Comparison of ENCODE assay signal across 10 cellular contexts in genomic region chr10:123613346-123613850, GRCh38. TPM values are rescaled to one million over a fixed set of nuclear protein-coding genes. Genes with fewer than 3 reads are reported as not detected.
"Had no signal": no experiment of that assay in that cellular context is flagged by ENCODE, and none has a peak within 500 bp of the region (broad histone marks: within the 10 kb centered on the region; RNA-seq: fewer than 3 reads in every experiment).

No MANE protein-coding gene starts in this region.

- ATAC-seq: GM23338, HCT116, HepG2 had no signal

- H2AFZ ChIP-seq: GM23338 had no signal

- H3K4me3 ChIP-seq: GM23338, HAP-1 had no signal

- H3K27ac Mint-ChIP-seq: GM23338, HFFc6, IgD-negative memory B cell had no signal

- DNase-seq: H7, HFFc6 had no signal

- H3K4me1 ChIP-seq: HAP-1 had no signal

- H3K9me3 ChIP-seq: HAP-1 had no signal

- H3K4me1 Mint-ChIP-seq: IgD-negative memory B cell had no signal

- H3K27ac ChIP-seq: HL-60 had no signal

- H3K4me3 Mint-ChIP-seq: GM23338, HFFc6, IgD-negative memory B cell had no signal

- H3K36me3 ChIP-seq: HAP-1 had no signal

- H3K36me3 Mint-ChIP-seq: IgD-negative memory B cell had no signal

- H3K4me2 ChIP-seq: GM23338 had no signal

- H3K9me3 Mint-ChIP-seq: GM23338, HFFc6 had no signal

RNA-seq across cellular contexts. Expression of gene GPR26, which starts 52.8 kb away (rescaled TPM):
- total RNA-seq: H4, HepG2, HFFc6, HT1080 had no signal
- polyA plus RNA-seq: HepG2, IgD-negative memory B cell had no signal
